In the genomic region with DNA sequence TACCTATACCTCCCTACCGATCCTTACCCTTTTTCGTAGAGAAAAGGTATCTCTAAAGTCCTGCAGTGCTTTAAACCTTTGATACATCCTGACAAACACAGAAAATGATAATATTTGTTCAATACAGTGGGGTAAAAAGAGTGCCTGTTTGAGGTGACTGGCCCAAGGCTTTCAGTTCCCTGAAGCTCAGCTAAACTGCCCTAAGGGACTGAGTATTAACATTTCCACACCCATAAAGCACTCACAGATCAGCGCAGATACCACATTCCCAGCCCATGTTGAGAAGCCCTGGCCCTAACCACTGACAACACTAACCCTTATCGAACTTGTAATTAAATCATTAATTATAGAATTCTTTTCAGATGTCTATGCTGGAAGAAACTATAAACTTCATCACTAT, we compare ENCODE assay signal across 31 cellular contexts.
DNase-seq lines count a peak whose midpoint lies in the region; ATAC-seq and TF ChIP-seq lines count a peak whose summit lies in the region.
"Had no signal": no experiment of that assay in that cellular context is flagged by ENCODE, and none has a peak within 500 bp of the region (broad histone marks: within the 10 kb centered on the region; RNA-seq: fewer than 3 reads in every experiment).

No MANE protein-coding gene starts in this region.

- POLR2A ChIA-PET in CD8-positive, alpha-beta memory T cell (lab: Charles Lee) = no interaction called here

- no peaks in the 10 kb centered on the region for H3K9me3 Mint-ChIP-seq in CD8-positive, alpha-beta memory T cell
- H3K9me3 Mint-ChIP-seq in endodermal cell = no peaks in the 10 kb centered on the region
- H3K9me3 Mint-ChIP-seq: central memory CD8-positive, alpha-beta T cell; neural crest cell; stimulated activated naive CD8-positive, alpha-beta T cell treated with anti-CD3 and anti-CD28 coated beads, Interleukin-15, amount 100 ng/mL, for 72 hours; T-helper 2 cell treated with Interferon-gamma antibody and Interleukin-4, amounts not matched to agents 5 μg/mL and 100 μg/mL, for 36 hours had no signal

- no peak overlapping the region for H3K27ac Mint-ChIP-seq in CD8-positive, alpha-beta memory T cell
- no peak overlapping the region for H3K27ac Mint-ChIP-seq in endodermal cell
- H3K27ac Mint-ChIP-seq: stimulated activated naive CD8-positive, alpha-beta T cell treated with anti-CD3 and anti-CD28 coated beads, Interleukin-15, amount 100 ng/mL, for 72 hours; T-helper 2 cell treated with Interferon-gamma antibody and Interleukin-4, amounts not matched to agents 5 μg/mL and 100 μg/mL, for 36 hours had no signal

- no peak overlapping the region for H2AK5ac ChIP-seq in neuronal stem cell (ENCODE audit: low read depth, low read length)

- H3K4me1 ChIP-seq in CD8-positive, alpha-beta memory T cell (ENCODE audit: insufficient read depth, low read length) = peaks cover 5% of the 10 kb centered on the region
- peaks cover 8% of the 10 kb centered on the region for H3K4me1 ChIP-seq in endodermal cell (ENCODE audit: control insufficient read depth, insufficient read depth, low read length)
- peaks cover 0 to 7% of the 10 kb centered on the region in 2 donors for H3K4me1 ChIP-seq in neuronal stem cell (ENCODE audit: control insufficient read depth in 2 of 2, insufficient read depth in 1 of 2, low read depth in 1 of 2, low read length in 2 of 2)
- H3K4me1 ChIP-seq in left ventricle myocardium inferior = peaks cover 84% of the 10 kb centered on the region
- peaks cover 13% of the 10 kb centered on the region for H3K4me1 ChIP-seq in upper lobe of right lung

- no peak overlapping the region for H2BK15ac ChIP-seq in neuronal stem cell (ENCODE audit: low read length)

- H2BK5ac ChIP-seq in neuronal stem cell (ENCODE audit: low read length) = no peak overlapping the region

- peak overlapping the region; percentile 7 for H3K27ac ChIP-seq in CD8-positive, alpha-beta memory T cell (ENCODE audit: low read depth, low read length)
- H3K27ac ChIP-seq in endodermal cell (ENCODE audit: low read depth, low read length) (no peak overlapping the region), neuronal stem cell (replicated peaks; ENCODE audit: low read length) (peak overlapping the region; percentile 2), left ventricle myocardium inferior (replicated peaks) (no peak overlapping the region), upper lobe of right lung (no peak overlapping the region)
- H3K27ac ChIP-seq: BLaER1, gastrocnemius medialis, Peyer's patch, psoas muscle, upper lobe of left lung, WERI-Rb-1 had no signal

- no peaks in the 10 kb centered on the region for H3K36me3 ChIP-seq in CD8-positive, alpha-beta memory T cell (ENCODE audit: insufficient read depth, low read length)
- H3K36me3 ChIP-seq in endodermal cell (ENCODE audit: control insufficient read depth, insufficient read depth, low read length) (no peaks in the 10 kb centered on the region), neuronal stem cell (replicated peaks in 1 of 2; ENCODE audit: control insufficient read depth in 2 of 2, insufficient read depth in 2 of 2, low read length in 2 of 2) (no peaks in the 10 kb centered on the region), left ventricle myocardium inferior (no peaks in the 10 kb centered on the region), upper lobe of right lung (no peaks in the 10 kb centered on the region)
- H3K36me3 ChIP-seq: gastrocnemius medialis, Peyer's patch, upper lobe of left lung, WERI-Rb-1 had no signal

- intact Hi-C loops in left ventricle myocardium inferior (cut with micrococcal nuclease) = no loop called here
- intact Hi-C loops in upper lobe of right lung (cut with DNase I) = no loop called here

- H3K18ac ChIP-seq in neuronal stem cell (ENCODE audit: low read length) = no peak overlapping the region

- H3K79me1 ChIP-seq in neuronal stem cell (ENCODE audit: low read depth, low read length) = no peaks in the 10 kb centered on the region

- H3K23ac ChIP-seq in neuronal stem cell (ENCODE audit: low read depth, low read length, poor library complexity) = no peak overlapping the region

- H3K27me3 ChIP-seq in CD8-positive, alpha-beta memory T cell (ENCODE audit: insufficient read depth, low read length, poor library complexity, severe bottlenecking) = no peaks in the 10 kb centered on the region
- no peaks in the 10 kb centered on the region for H3K27me3 ChIP-seq in endodermal cell (ENCODE audit: control insufficient read depth, insufficient read depth, low read length, poor library complexity, severe bottlenecking)
- no peaks in the 10 kb centered on the region for H3K27me3 ChIP-seq in neuronal stem cell (ENCODE audit: control insufficient read depth in 3 of 3, insufficient read depth in 3 of 3, low read depth in 1 of 3, low read length in 3 of 3)
- no peaks in the 10 kb centered on the region for H3K27me3 ChIP-seq in left ventricle myocardium inferior (ENCODE audit: low read depth)
- H3K27me3 ChIP-seq in upper lobe of right lung = no peaks in the 10 kb centered on the region
- H3K27me3 ChIP-seq: BLaER1, gastrocnemius medialis, Peyer's patch, upper lobe of left lung had no signal

- H3K9ac ChIP-seq in endodermal cell (ENCODE audit: extremely low read depth, low read length, poor library complexity, severe bottlenecking) = peak overlapping the region; percentile 49
- H3K9ac ChIP-seq in neuronal stem cell (ENCODE audit: low read depth, low read length, poor library complexity) = no peak overlapping the region
- H3K9ac ChIP-seq: BLaER1 had no signal

- ATAC-seq in HG03469 (IDR thresholded peaks at IDR 0.05; ENCODE audit: unreplicated experiment) (no peak), upper lobe of right lung (no peak)
- ATAC-seq: gastrocnemius medialis; mucosa of descending colon; psoas muscle; stimulated activated naive CD8-positive, alpha-beta T cell treated with anti-CD3 and anti-CD28 coated beads, Interleukin-15, amount 100 ng/mL, for 72 hours had no signal

- no peak overlapping the region for H4K91ac ChIP-seq in neuronal stem cell (ENCODE audit: low read depth, low read length, poor library complexity)

- CTCF ChIA-PET in CD8-positive, alpha-beta memory T cell (lab: Charles Lee) = no interaction called here

- H4K8ac ChIP-seq in neuronal stem cell (ENCODE audit: low read depth, low read length) = no peak overlapping the region

- no peaks in the 10 kb centered on the region for H3K27me3 Mint-ChIP-seq in CD8-positive, alpha-beta memory T cell
- H3K27me3 Mint-ChIP-seq in endodermal cell (ENCODE audit: insufficient read depth) = no peaks in the 10 kb centered on the region
- H3K27me3 Mint-ChIP-seq: central memory CD8-positive, alpha-beta T cell; stimulated activated naive CD8-positive, alpha-beta T cell treated with anti-CD3 and anti-CD28 coated beads, Interleukin-15, amount 100 ng/mL, for 72 hours had no signal

- 73 to 100% methylated on average over 2 to 3 of the region's 4 CpGs for WGBS in endodermal cell (ENCODE audit: insufficient coverage in 1 of 2, insufficient read length in 1 of 2), 2 experiments
- WGBS in neuronal stem cell (ENCODE audit: extremely low coverage in 2 of 2, insufficient read length in 2 of 2, insufficient replicate concordance in 1 of 2), 2 donors = no CpG with 5 or more reads among the region's 4 CpGs

- TF ChIP-seq CTCF in endodermal cell (conservative IDR thresholded peaks at IDR 0.05) (no peak), left ventricle myocardium inferior (IDR thresholded peaks at IDR 0.05; ENCODE audit: borderline replicate concordance) (no peak), upper lobe of right lung (IDR thresholded peaks at IDR 0.05) (no peak)

- H2BK12ac ChIP-seq in neuronal stem cell (ENCODE audit: low read length) = no peak overlapping the region

- no peaks in the 10 kb centered on the region for H3K9me3 ChIP-seq in CD8-positive, alpha-beta memory T cell (ENCODE audit: low read length)
- H3K9me3 ChIP-seq in endodermal cell (ENCODE audit: control insufficient read depth, low read length) (no peaks in the 10 kb centered on the region), neuronal stem cell (replicated peaks in 1 of 2; ENCODE audit: control insufficient read depth in 2 of 2, insufficient read depth in 1 of 2, low read depth in 1 of 2, low read length in 2 of 2) (no peaks in the 10 kb centered on the region), left ventricle myocardium inferior (replicated peaks) (no peaks in the 10 kb centered on the region), upper lobe of right lung (no peaks in the 10 kb centered on the region)
- H3K9me3 ChIP-seq: A549, BLaER1, gastrocnemius medialis, mucosa of descending colon, Peyer's patch, psoas muscle, upper lobe of left lung had no signal

- H2BK120ac ChIP-seq in neuronal stem cell (ENCODE audit: low read depth, low read length) = no peak overlapping the region

- no peak overlapping the region for H3K14ac ChIP-seq in neuronal stem cell (ENCODE audit: low read length)

- no peak overlapping the region for H3K4me2 ChIP-seq in neuronal stem cell (ENCODE audit: insufficient read depth, low read length, poor library complexity, severe bottlenecking)
- H3K4me2 ChIP-seq: BLaER1 had no signal

- H3K4ac ChIP-seq in neuronal stem cell (ENCODE audit: low read length) = no peak overlapping the region

- DNase-seq in CD8-positive, alpha-beta memory T cell = no peak
- peak; percentile 46 for DNase-seq in M059J (ENCODE audit: low read depth)
- no peak for DNase-seq in endodermal cell
- no peak for DNase-seq in neuronal stem cell (ENCODE audit: low spot score)
- DNase-seq in left ventricle myocardium inferior = no peak
- DNase-seq in NCI-H748 (lab: John Stamatoyannopoulos, UW; ENCODE audit: unreplicated experiment) = no peak
- DNase-seq in upper lobe of right lung = no peak
- DNase-seq: activated CD4-positive, alpha-beta T cell treated with anti-CD3 and anti-CD28 coated beads, Interleukin-2, amount 50 U/mL, for 4 hours; activated CD8-positive, alpha-beta memory T cell treated with anti-CD3 and anti-CD28 coated beads, Interleukin-2, amount 50 U/mL, for 48 hours; activated effector memory CD4-positive, alpha-beta T cell treated with anti-CD3 and anti-CD28 coated beads, Interleukin-2, amount 50 U/mL, for 16 hours; erythroblast; gastrocnemius medialis; GOT3; Karpas-422; mucosa of descending colon; NCI-H1048; NCI-H2029 treated with DMSO at 0.1 percent for 48 hours; NCI-H446; Peyer's patch; psoas muscle; small intestine; stimulated activated CD4-positive, alpha-beta T cell treated with anti-CD3 and anti-CD28 coated beads, Interleukin-4, amount 100 ng/mL, for 1 hour; stimulated activated naive CD8-positive, alpha-beta T cell treated with anti-CD3 and anti-CD28 coated beads, Interleukin-15, amount 100 ng/mL, for 72 hours; upper lobe of left lung; WERI-Rb-1 had no signal

- no peak overlapping the region for H3K4me3 ChIP-seq in CD8-positive, alpha-beta memory T cell (ENCODE audit: low read length)
- no peak overlapping the region for H3K4me3 ChIP-seq in endodermal cell (ENCODE audit: low read length)
- H3K4me3 ChIP-seq in neuronal stem cell (ENCODE audit: low read length in 2 of 2) = no peak overlapping the region
- no peak overlapping the region for H3K4me3 ChIP-seq in left ventricle myocardium inferior
- H3K4me3 ChIP-seq in upper lobe of right lung = no peak overlapping the region
- H3K4me3 ChIP-seq: A549, BLaER1, gastrocnemius medialis, mucosa of descending colon, Peyer's patch, psoas muscle, upper lobe of left lung had no signal

- H3K36me3 Mint-ChIP-seq in CD8-positive, alpha-beta memory T cell = peaks cover 0 to 3% (median 2%) of the 10 kb centered on the region in 3 donors
- no peaks in the 10 kb centered on the region for H3K36me3 Mint-ChIP-seq in endodermal cell (ENCODE audit: low read depth)

- no peak overlapping the region for H3K4me3 Mint-ChIP-seq in CD8-positive, alpha-beta memory T cell
- H3K4me3 Mint-ChIP-seq in endodermal cell = no peak overlapping the region
- H3K4me3 Mint-ChIP-seq: central memory CD8-positive, alpha-beta T cell; neural crest cell; stimulated activated naive CD8-positive, alpha-beta T cell treated with anti-CD3 and anti-CD28 coated beads, Interleukin-15, amount 100 ng/mL, for 72 hours; T-helper 2 cell treated with Interferon-gamma antibody and Interleukin-4, amounts not matched to agents 5 μg/mL and 100 μg/mL, for 36 hours had no signal

- peaks cover 2 to 7% (median 6%) of the 10 kb centered on the region in 3 donors for H3K4me1 Mint-ChIP-seq in CD8-positive, alpha-beta memory T cell
- peaks cover 27% of the 10 kb centered on the region for H3K4me1 Mint-ChIP-seq in endodermal cell
- H3K4me1 Mint-ChIP-seq: central memory CD8-positive, alpha-beta T cell had no signal

- H2AFZ ChIP-seq in neuronal stem cell (ENCODE audit: low read length) = no peak overlapping the region

Comparison
In these comparisons a context has a peak if more than half of its experiments do, and no peak if none do; other contexts are left out.
1. H3K27ac ChIP-seq: peak in CD8-positive, alpha-beta memory T cell (single experiment) and neuronal stem cell (single experiment); none in endodermal cell (single experiment), left ventricle myocardium inferior (single experiment) and upper lobe of right lung (single experiment).